ENCODE assay signal across 23 cellular contexts in the genomic region with DNA sequence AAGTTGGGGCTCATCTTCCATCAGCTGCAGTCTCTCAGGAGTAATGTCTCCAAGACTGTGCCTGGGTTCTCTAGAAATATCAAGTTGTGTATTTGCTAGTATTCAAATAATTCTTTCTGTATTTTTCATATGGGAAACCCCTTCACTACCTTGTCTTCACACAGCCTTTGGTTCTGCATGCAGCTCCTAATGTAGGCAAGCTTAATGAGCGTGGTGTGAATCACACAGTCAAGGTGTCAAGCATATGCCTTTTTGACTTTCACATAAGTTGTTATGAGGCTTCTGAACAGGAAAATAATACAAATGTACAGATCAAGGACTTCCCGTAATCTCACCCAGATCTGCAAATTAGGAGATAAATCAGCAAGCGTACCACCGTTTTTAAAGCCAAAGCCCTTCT. TPM values are rescaled to one million over a fixed set of nuclear protein-coding genes. Genes with fewer than 3 reads are reported as not detected.
DNase-seq lines count a peak whose midpoint lies in the region; ATAC-seq and TF ChIP-seq lines count a peak whose summit lies in the region.
"Had no signal": no experiment of that assay in that cellular context is flagged by ENCODE, and none has a peak within 500 bp of the region (broad histone marks: within the 10 kb centered on the region; RNA-seq: fewer than 3 reads in every experiment).

A gene with protein sequence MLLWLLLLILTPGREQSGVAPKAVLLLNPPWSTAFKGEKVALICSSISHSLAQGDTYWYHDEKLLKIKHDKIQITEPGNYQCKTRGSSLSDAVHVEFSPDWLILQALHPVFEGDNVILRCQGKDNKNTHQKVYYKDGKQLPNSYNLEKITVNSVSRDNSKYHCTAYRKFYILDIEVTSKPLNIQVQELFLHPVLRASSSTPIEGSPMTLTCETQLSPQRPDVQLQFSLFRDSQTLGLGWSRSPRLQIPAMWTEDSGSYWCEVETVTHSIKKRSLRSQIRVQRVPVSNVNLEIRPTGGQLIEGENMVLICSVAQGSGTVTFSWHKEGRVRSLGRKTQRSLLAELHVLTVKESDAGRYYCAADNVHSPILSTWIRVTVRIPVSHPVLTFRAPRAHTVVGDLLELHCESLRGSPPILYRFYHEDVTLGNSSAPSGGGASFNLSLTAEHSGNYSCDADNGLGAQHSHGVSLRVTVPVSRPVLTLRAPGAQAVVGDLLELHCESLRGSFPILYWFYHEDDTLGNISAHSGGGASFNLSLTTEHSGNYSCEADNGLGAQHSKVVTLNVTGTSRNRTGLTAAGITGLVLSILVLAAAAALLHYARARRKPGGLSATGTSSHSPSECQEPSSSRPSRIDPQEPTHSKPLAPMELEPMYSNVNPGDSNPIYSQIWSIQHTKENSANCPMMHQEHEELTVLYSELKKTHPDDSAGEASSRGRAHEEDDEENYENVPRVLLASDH (minus strand): TSS at position 59 of the 400 bp plus-strand sequence. CDS start 280 bp downstream, outside the sequence.

- peak within 1 kb of the TSS; percentile 34 for H3K4me3 ChIP-seq in CD8-positive, alpha-beta memory T cell (ENCODE audit: low read length)
- H3K4me3 ChIP-seq in OCI-LY3 (ENCODE audit: low read length) (peak within 1 kb of the TSS; percentile 19), foreskin fibroblast (ENCODE audit: low read depth in 1 of 2, low read length in 2 of 2) (no peak within 1 kb of the TSS)
- H3K4me3 ChIP-seq: esophagus squamous epithelium, SK-N-MC, skin epidermis, tibial nerve had no signal

- H3K27ac Mint-ChIP-seq in CD14-positive monocyte (peak within 1 kb of the TSS in 1 of 7 donors; percentile 32), immature natural killer cell (peak within 1 kb of the TSS; percentile 90 to 99 (median 96))
- peak within 1 kb of the TSS; percentile 59 to 96 (median 86) for H3K27ac Mint-ChIP-seq in CD8-positive, alpha-beta memory T cell
- H3K27ac Mint-ChIP-seq in activated T-helper 1 cell treated with anti-CD3 and anti-CD28 coated beads, Interleukin-12 subunit alpha, Interleukin-12 subunit beta, Interleukin-2, Interleukin-4 antibody, amounts not matched to agents 30 ng/mL and 10 ng/mL and 1 ng/mL, durations not matched to agents 14 hours and 24 hours and 36 hours, result no peak within 1 kb of the TSS
- H3K27ac Mint-ChIP-seq: endodermal cell, WTC11 had no signal

- H3K36me3 Mint-ChIP-seq in CD14-positive monocyte, result no peaks in the 10 kb centered on the region
- peaks cover 0 to 1% (median 0%) of the 10 kb centered on the region in 3 donors for H3K36me3 Mint-ChIP-seq in CD8-positive, alpha-beta memory T cell
- peaks cover 6 to 21% (median 17%) of the 10 kb centered on the region in 3 donors for H3K36me3 Mint-ChIP-seq in immature natural killer cell
- H3K36me3 Mint-ChIP-seq in activated T-helper 1 cell treated with anti-CD3 and anti-CD28 coated beads, Interleukin-12 subunit alpha, Interleukin-12 subunit beta, Interleukin-2, Interleukin-4 antibody, amounts not matched to agents 30 ng/mL and 10 ng/mL and 1 ng/mL, durations not matched to agents 14 hours and 24 hours and 36 hours (ENCODE audit: low read depth), result no peaks in the 10 kb centered on the region
- H3K36me3 Mint-ChIP-seq: WTC11 had no signal

- H3K27ac ChIP-seq in CD8-positive, alpha-beta memory T cell (ENCODE audit: low read depth, low read length), result peak within 1 kb of the TSS; percentile 36
- H3K27ac ChIP-seq in OCI-LY3 (ENCODE audit: low read length), result no peak within 1 kb of the TSS
- H3K27ac ChIP-seq: esophagus squamous epithelium, SK-N-MC, tibial nerve had no signal

- H4K20me1 ChIP-seq in OCI-LY3 (ENCODE audit: insufficient read depth, low read length), result no peaks in the 10 kb centered on the region

- POLR2A ChIA-PET in CD8-positive, alpha-beta memory T cell (lab: Charles Lee), result no interaction called here

- H3K36me3 ChIP-seq in CD8-positive, alpha-beta memory T cell (ENCODE audit: insufficient read depth, low read length), result no peaks in the 10 kb centered on the region
- no peaks in the 10 kb centered on the region for H3K36me3 ChIP-seq in OCI-LY3 (replicated peaks; ENCODE audit: low read depth, low read length)
- H3K36me3 ChIP-seq: esophagus squamous epithelium, tibial nerve had no signal

- intact Hi-C loops in CD14-positive monocyte (cut with micrococcal nuclease), result no loop called here
- intact Hi-C loops in activated T-helper 1 cell treated with anti-CD3 and anti-CD28 coated beads, Interleukin-12 subunit alpha, Interleukin-12 subunit beta, Interleukin-2, Interleukin-4 antibody, amounts not matched to agents 30 ng/mL and 10 ng/mL and 1 ng/mL, durations not matched to agents 14 hours and 24 hours and 36 hours (cut with micrococcal nuclease), result no loop called here

- H3K79me2 ChIP-seq in OCI-LY3 (ENCODE audit: low read length), result no peaks in the 10 kb centered on the region

- no peak for DNase-seq in CD14-positive monocyte (ENCODE audit: low spot score)
- DNase-seq in CD8-positive, alpha-beta memory T cell, result peak in 2 of 5 donors; percentile 39 to 47
- peak; percentile 63 to 66 (median 64) for DNase-seq in immature natural killer cell
- no peak for DNase-seq in GDM1 (lab: John Stamatoyannopoulos, UW)
- DNase-seq in foreskin fibroblast, result no peak
- DNase-seq in activated T-helper 1 cell treated with anti-CD3 and anti-CD28 coated beads, Interleukin-12 subunit alpha, Interleukin-12 subunit beta, Interleukin-2, Interleukin-4 antibody, amounts not matched to agents 30 ng/mL and 10 ng/mL and 1 ng/mL, durations not matched to agents 14 hours and 24 hours and 36 hours (ENCODE audit: low spot score), result no peak
- DNase-seq: endodermal cell; esophagus squamous epithelium; NCI-H1417; NCI-H2081 treated with DMSO at 0.1 percent for 48 hours; NCI-H510A treated with DMSO at 0.1 percent for 48 hours; RPMI8226; stimulated activated naive CD4-positive, alpha-beta T cell treated with Interleukin-2 at 50 U/mL for 16 hours had no signal

- H3K27me3 Mint-ChIP-seq in CD14-positive monocyte (ENCODE audit: low read depth in 3 of 3) (peaks cover 27 to 41% (median 29%) of the 10 kb centered on the region in 3 donors), immature natural killer cell (ENCODE audit: low read depth in 3 of 3) (peaks cover 0 to 12% (median 2%) of the 10 kb centered on the region in 3 donors)
- H3K27me3 Mint-ChIP-seq in CD8-positive, alpha-beta memory T cell, result peaks cover 0 to 6% of the 10 kb centered on the region in 2 donors
- peaks cover 8% of the 10 kb centered on the region for H3K27me3 Mint-ChIP-seq in activated T-helper 1 cell treated with anti-CD3 and anti-CD28 coated beads, Interleukin-12 subunit alpha, Interleukin-12 subunit beta, Interleukin-2, Interleukin-4 antibody, amounts not matched to agents 30 ng/mL and 10 ng/mL and 1 ng/mL, durations not matched to agents 14 hours and 24 hours and 36 hours (ENCODE audit: insufficient read depth)

- peak within 1 kb of the TSS; percentile 8; the same call in 1 of the 2 replicates for H2AFZ ChIP-seq in OCI-LY3 (ENCODE audit: low read depth, low read length)

- ATAC-seq in GM19023 (IDR thresholded peaks at IDR 0.05; ENCODE audit: unreplicated experiment), result no peak
- ATAC-seq: WTC11 had no signal

- H3K4me1 Mint-ChIP-seq in CD14-positive monocyte (no peaks in the 10 kb centered on the region), immature natural killer cell (peaks cover 95 to 98% of the 10 kb centered on the region in 2 donors)
- peaks cover 72 to 86% (median 82%) of the 10 kb centered on the region in 3 donors for H3K4me1 Mint-ChIP-seq in CD8-positive, alpha-beta memory T cell
- no peaks in the 10 kb centered on the region for H3K4me1 Mint-ChIP-seq in activated T-helper 1 cell treated with anti-CD3 and anti-CD28 coated beads, Interleukin-12 subunit alpha, Interleukin-12 subunit beta, Interleukin-2, Interleukin-4 antibody, amounts not matched to agents 30 ng/mL and 10 ng/mL and 1 ng/mL, durations not matched to agents 14 hours and 24 hours and 36 hours (ENCODE audit: low read depth)

- H3K27me3 ChIP-seq in CD8-positive, alpha-beta memory T cell (ENCODE audit: insufficient read depth, low read length, poor library complexity, severe bottlenecking), result no peaks in the 10 kb centered on the region
- peaks cover 45% of the 10 kb centered on the region for H3K27me3 ChIP-seq in OCI-LY3 (ENCODE audit: low read depth, low read length)
- H3K27me3 ChIP-seq: esophagus squamous epithelium, tibial nerve had no signal

- peaks cover 20% of the 10 kb centered on the region for H3K4me1 ChIP-seq in CD8-positive, alpha-beta memory T cell (ENCODE audit: insufficient read depth, low read length)
- H3K4me1 ChIP-seq in OCI-LY3 (ENCODE audit: low read length), result peaks cover 46% of the 10 kb centered on the region
- H3K4me1 ChIP-seq: esophagus squamous epithelium, tibial nerve had no signal

- H3K4me3 Mint-ChIP-seq in CD14-positive monocyte (peak within 1 kb of the TSS; percentile 17 to 28), immature natural killer cell (peak within 1 kb of the TSS; percentile 87 to 97 (median 92))
- peak within 1 kb of the TSS; percentile 73 to 92 (median 85) for H3K4me3 Mint-ChIP-seq in CD8-positive, alpha-beta memory T cell
- H3K4me3 Mint-ChIP-seq in activated T-helper 1 cell treated with anti-CD3 and anti-CD28 coated beads, Interleukin-12 subunit alpha, Interleukin-12 subunit beta, Interleukin-2, Interleukin-4 antibody, amounts not matched to agents 30 ng/mL and 10 ng/mL and 1 ng/mL, durations not matched to agents 14 hours and 24 hours and 36 hours, result no peak within 1 kb of the TSS
- H3K4me3 Mint-ChIP-seq: endodermal cell, WTC11 had no signal

- H3K4me2 ChIP-seq in OCI-LY3 (ENCODE audit: low read length), result peak within 1 kb of the TSS; percentile 50

- TF ChIP-seq CTCF in CD14-positive monocyte (IDR thresholded peaks at IDR 0.05), result no peak
- TF ChIP-seq CTCF in OCI-LY3 (IDR thresholded peaks at IDR 0.05; ENCODE audit: low read depth, low read length), result no peak
- no peak for TF ChIP-seq CTCF in foreskin fibroblast (IDR thresholded peaks at IDR 0.05; ENCODE audit: low read depth, low read length)

- H3K9me3 ChIP-seq in CD8-positive, alpha-beta memory T cell (ENCODE audit: low read length), result no peaks in the 10 kb centered on the region
- peaks cover 2% of the 10 kb centered on the region; the same call in 1 of the 2 replicates for H3K9me3 ChIP-seq in OCI-LY3 (ENCODE audit: insufficient read depth, low read length)
- H3K9me3 ChIP-seq: esophagus squamous epithelium, tibial nerve had no signal

- H3K9me3 Mint-ChIP-seq in CD14-positive monocyte (no peaks in the 10 kb centered on the region), immature natural killer cell (peaks cover 0 to 2% (median 0%) of the 10 kb centered on the region in 6 donors)
- H3K9me3 Mint-ChIP-seq in CD8-positive, alpha-beta memory T cell, result no peaks in the 10 kb centered on the region
- no peaks in the 10 kb centered on the region for H3K9me3 Mint-ChIP-seq in activated T-helper 1 cell treated with anti-CD3 and anti-CD28 coated beads, Interleukin-12 subunit alpha, Interleukin-12 subunit beta, Interleukin-2, Interleukin-4 antibody, amounts not matched to agents 30 ng/mL and 10 ng/mL and 1 ng/mL, durations not matched to agents 14 hours and 24 hours and 36 hours
- H3K9me3 Mint-ChIP-seq: endodermal cell, WTC11 had no signal

- no peak within 1 kb of the TSS for H3K9ac ChIP-seq in OCI-LY3 (ENCODE audit: low read length)

- CTCF ChIA-PET in CD8-positive, alpha-beta memory T cell (lab: Charles Lee), result interaction anchor here (1.6 kb wide), 1 partner anchor 9 kb away, joined by 6 read pairs; no protein-coding TSS in a partner anchor

RNA-seq across cellular contexts. Expression of the gene that starts here (rescaled TPM):
- polyA plus RNA-seq in CD14-positive monocyte (under 1 TPM; 0.09 to 0.42 TPM), immature natural killer cell (100 to 1,000 TPM in 2 of 3 donors, 10 to 100 TPM in 1; 60.3 to 119 (median 115) TPM)
- total RNA-seq in CD8-positive, alpha-beta memory T cell, result 10 to 100 TPM in 1 of 2 experiments, 1 to 10 TPM in 1; 8.5 to 10.5 TPM
- polyA plus RNA-seq in CD8-positive, alpha-beta memory T cell, result 86.8 TPM
- total RNA-seq in activated T-helper 1 cell treated with anti-CD3 and anti-CD28 coated beads, Interleukin-12 subunit alpha, Interleukin-12 subunit beta, Interleukin-2, Interleukin-4 antibody, amounts not matched to agents 30 ng/mL and 10 ng/mL and 1 ng/mL, durations not matched to agents 14 hours and 24 hours and 36 hours, result 0.05 and 0.32 TPM in 2 replicates
- total RNA-seq: endodermal cell, H4, lower leg skin, M059J, WTC11 had no signal
- polyA plus RNA-seq: keratinocyte had no signal

Comparison
In these comparisons a context has a peak if more than half of its experiments do, and no peak if none do; other contexts are left out.
1. RNA of the gene that starts here (polyA plus RNA-seq): 60.3 to 119 TPM in immature natural killer cell and 86.8 TPM in CD8-positive, alpha-beta memory T cell (single experiment); 0.09 to 0.42 TPM in CD14-positive monocyte; every median in the first group is over 10 times any median in the second.
2. DNase-seq: peak in immature natural killer cell (3 of 3); none in CD14-positive monocyte (single experiment), GDM1 (single experiment), foreskin fibroblast (0 of 2) and activated T-helper 1 cell treated with anti-CD3 and anti-CD28 coated beads, Interleukin-12 subunit alpha, Interleukin-12 subunit beta, Interleukin-2, Interleukin-4 antibody, amounts not matched to agents 30 ng/mL and 10 ng/mL and 1 ng/mL, durations not matched to agents 14 hours and 24 hours and 36 hours (single experiment).
3. H3K4me3 ChIP-seq: peak in CD8-positive, alpha-beta memory T cell (single experiment) and OCI-LY3 (single experiment); none in foreskin fibroblast (0 of 2).